1 cellular context compared by ENCODE assay signal in genomic region chr9:36924071-36924470, GRCh38.
TF ChIP-seq lines count a peak whose summit lies in the region.

No MANE protein-coding gene starts in this region.

TF ChIP-seq in HEK293, 187 proteins besides CTCF, POLR2A, EP300 and RAD21 (continued from another document):
- TF ChIP-seq ZBTB11 (tag by site-specific recombination; conservative IDR thresholded peaks at IDR 0.05; ENCODE audit: low read depth) (no peak), ZEB2 (tag by site-specific recombination; IDR thresholded peaks at IDR 0.05) (peak; percentile 90), ZNF239 (tag by site-specific recombination; IDR thresholded peaks at IDR 0.05) (no peak), ZNF560 (tag by site-specific recombination; IDR thresholded peaks at IDR 0.05; ENCODE audit: borderline replicate concordance) (no peak), ZNF133 (tag by site-specific recombination; IDR thresholded peaks at IDR 0.05) (no peak), ZNF664 (tag by site-specific recombination; IDR thresholded peaks at IDR 0.05) (no peak), ZNF302 (tag by site-specific recombination; IDR thresholded peaks at IDR 0.05; ENCODE audit: low read depth) (no peak), BCL11B (tag by site-specific recombination; IDR thresholded peaks at IDR 0.05; ENCODE audit: low read depth) (no peak), SCRT2 (tag by site-specific recombination; IDR thresholded peaks at IDR 0.05) (peak; percentile 87), ZNF16 (tag by site-specific recombination; IDR thresholded peaks at IDR 0.05; ENCODE audit: low read depth) (no peak), OSR2 (tag by site-specific recombination; IDR thresholded peaks at IDR 0.05) (peak; percentile 43; the same call in 1 of the 2 replicates), ZNF645 (tag by site-specific recombination; IDR thresholded peaks at IDR 0.05) (no peak), ZNF394 (tag by site-specific recombination; IDR thresholded peaks at IDR 0.05; ENCODE audit: borderline replicate concordance) (0 out of 2 replicates have a peak, but pooled peaks have one; percentile 21), ZNF132 (tag by site-specific recombination; IDR thresholded peaks at IDR 0.05; ENCODE audit: borderline replicate concordance) (no peak), ZFP37 (tag by site-specific recombination; IDR thresholded peaks at IDR 0.05) (no peak), SP7 (tag by site-specific recombination; IDR thresholded peaks at IDR 0.05) (peak; percentile 88), TSHZ1 (tag by site-specific recombination; IDR thresholded peaks at IDR 0.05; ENCODE audit: borderline replicate concordance) (peak; percentile 50; the same call in 1 of the 2 replicates), ZNF529 (tag by site-specific recombination; IDR thresholded peaks at IDR 0.05; ENCODE audit: insufficient replicate concordance) (no peak), ZNF629 (tag by site-specific recombination; IDR thresholded peaks at IDR 0.05) (peak; percentile 73), ZNF660 (tag by site-specific recombination; IDR thresholded peaks at IDR 0.05) (0 out of 2 replicates have a peak, but pooled peaks have one; percentile 43), ZNF621 (tag by site-specific recombination; IDR thresholded peaks at IDR 0.05) (no peak), ZNF561 (tag by site-specific recombination; IDR thresholded peaks at IDR 0.05; ENCODE audit: borderline replicate concordance) (no peak), INSM2 (tag by site-specific recombination; IDR thresholded peaks at IDR 0.05) (peak; percentile 39; the same call in 1 of the 2 replicates), GLI2 (tag by site-specific recombination; IDR thresholded peaks at IDR 0.05; ENCODE audit: borderline replicate concordance, low read depth) (no peak), KLF8 (tag by site-specific recombination; IDR thresholded peaks at IDR 0.05) (peak; percentile 31; the same call in 1 of the 2 replicates), OVOL3 (tag by site-specific recombination; IDR thresholded peaks at IDR 0.05) (no peak), ZNF792 (tag by site-specific recombination; IDR thresholded peaks at IDR 0.05) (no peak), ZNF658 (tag by site-specific recombination; IDR thresholded peaks at IDR 0.05) (no peak), ZNF600 (tag by site-specific recombination; IDR thresholded peaks at IDR 0.05) (no peak; the same call in 1 of the 2 replicates), KLF17 (tag by site-specific recombination; IDR thresholded peaks at IDR 0.05) (peak; percentile 55; the same call in 1 of the 2 replicates), ZNF184 (tag by site-specific recombination; IDR thresholded peaks at IDR 0.05) (peak; percentile 49; the same call in 1 of the 2 replicates), ZXDB (tag by site-specific recombination; IDR thresholded peaks at IDR 0.05) (peak; percentile 49; the same call in 1 of the 2 replicates), ZNF121 (tag by site-specific recombination; IDR thresholded peaks at IDR 0.05) (no peak)
